In genomic region chr6:2767327-2767985, GRCh38 we compare ENCODE assay signal across 8 cellular contexts. TPM values are rescaled to one million over a fixed set of nuclear protein-coding genes. Genes with fewer than 3 reads are reported as not detected.
A peak's percentile ranks its signal among the peaks of the same experiment; 100 is the strongest.
DNase-seq lines count a peak whose midpoint lies in the region; ATAC-seq and TF ChIP-seq lines count a peak whose summit lies in the region.

No MANE protein-coding gene starts in this region.

- no peaks in the 10 kb centered on the region for H3K27me3 Mint-ChIP-seq in activated T-cell treated with anti-CD3 and anti-CD28 coated beads, Interleukin-2, amount 50 U/mL, for 4 hours (ENCODE audit: low read depth)
- no peaks in the 10 kb centered on the region for H3K27me3 Mint-ChIP-seq in type B pancreatic cell

- H3K36me3 Mint-ChIP-seq in activated T-cell treated with anti-CD3 and anti-CD28 coated beads, Interleukin-2, amount 50 U/mL, for 4 hours (ENCODE audit: insufficient read depth), result peaks cover 14% of the 10 kb centered on the region
- peaks cover 13% of the 10 kb centered on the region for H3K36me3 Mint-ChIP-seq in type B pancreatic cell

- peak overlapping the region; percentile 87 for H3K4me3 ChIP-seq in lower lobe of right lung

- H3K27me3 ChIP-seq in lower lobe of right lung (ENCODE audit: low read depth), result no peaks in the 10 kb centered on the region

- H3K27ac ChIP-seq in angular gyrus (ENCODE audit: low read depth, low read length) (peak overlapping the region; percentile 44), lower lobe of right lung (no peak overlapping the region)

- DNase-seq in activated T-cell treated with anti-CD3 and anti-CD28 coated beads, Interleukin-2, amount 50 U/mL, for 4 hours, result no peak
- no peak for DNase-seq in activated T-cell treated with anti-CD3 and anti-CD28 coated beads, Interleukin-2, amount 50 U/mL, for 48 hours
- DNase-seq in lower lobe of right lung (no peak), type B pancreatic cell (ENCODE audit: extremely low spot score, unreplicated experiment) (no peak), left lobe of liver (ENCODE audit: low spot score) (no peak), HK-2 (ENCODE audit: unreplicated experiment) (no peak), putamen (ENCODE audit: low spot score) (no peak)

- H3K4me1 ChIP-seq in lower lobe of right lung, result peaks cover 58% of the 10 kb centered on the region

- H3K4me3 Mint-ChIP-seq in activated T-cell treated with anti-CD3 and anti-CD28 coated beads, Interleukin-2, amount 50 U/mL, for 4 hours, result peak overlapping the region; percentile 93
- peak overlapping the region; percentile 86 for H3K4me3 Mint-ChIP-seq in type B pancreatic cell

- TF ChIP-seq CTCF in lower lobe of right lung (IDR thresholded peaks at IDR 0.05) (no peak), type B pancreatic cell (conservative IDR thresholded peaks at IDR 0.05) (no peak)

- peaks cover 51% of the 10 kb centered on the region for H3K4me1 Mint-ChIP-seq in activated T-cell treated with anti-CD3 and anti-CD28 coated beads, Interleukin-2, amount 50 U/mL, for 4 hours (ENCODE audit: low read depth)
- peaks cover 48% of the 10 kb centered on the region for H3K4me1 Mint-ChIP-seq in type B pancreatic cell (ENCODE audit: unreplicated experiment)

- no peak for ATAC-seq in activated T-cell treated with anti-CD3 and anti-CD28 coated beads, Interleukin-2, amount 50 U/mL, for 4 hours
- ATAC-seq in lower lobe of right lung, result no peak
- ATAC-seq in left lobe of liver, result no peak

- H3K9me3 Mint-ChIP-seq in activated T-cell treated with anti-CD3 and anti-CD28 coated beads, Interleukin-2, amount 50 U/mL, for 4 hours, result no peaks in the 10 kb centered on the region
- H3K9me3 Mint-ChIP-seq in type B pancreatic cell, result no peaks in the 10 kb centered on the region

- peak overlapping the region; percentile 32 for H3K27ac Mint-ChIP-seq in type B pancreatic cell

- peaks cover 18% of the 10 kb centered on the region for H3K36me3 ChIP-seq in lower lobe of right lung

- no peaks in the 10 kb centered on the region for H3K9me3 ChIP-seq in lower lobe of right lung

- intact Hi-C loops in lower lobe of right lung (cut with DNase I), result no loop called here

RNA-seq across cellular contexts. Expression of gene WRNIP1, which starts 2.3 kb away (rescaled TPM):
- 10 to 100 TPM; 44.1 to 52.1 (median 49.0) TPM for total RNA-seq in activated T-cell treated with anti-CD3 and anti-CD28 coated beads, Interleukin-2, amount 50 U/mL, for 4 hours
- 45.1 TPM for total RNA-seq in lower lobe of right lung
- total RNA-seq in type B pancreatic cell (ENCODE audit: low replicate concordance), result 37.6 and 41.2 TPM in 2 replicates
- 16.5 TPM for total RNA-seq in left lobe of liver

RNA-seq across cellular contexts. Expression of gene MYLK4, which starts 16.7 kb away (rescaled TPM):
- total RNA-seq in activated T-cell treated with anti-CD3 and anti-CD28 coated beads, Interleukin-2, amount 50 U/mL, for 4 hours, result under 1 TPM; 0.08 to 0.18 (median 0.11) TPM
- total RNA-seq in lower lobe of right lung, result 0.56 TPM
- 0.29 and 0.65 TPM in 2 replicates for total RNA-seq in type B pancreatic cell (ENCODE audit: low replicate concordance)
- 0.25 TPM for total RNA-seq in left lobe of liver
